ENCODE assay signal across 1 cellular context in the genomic region with DNA sequence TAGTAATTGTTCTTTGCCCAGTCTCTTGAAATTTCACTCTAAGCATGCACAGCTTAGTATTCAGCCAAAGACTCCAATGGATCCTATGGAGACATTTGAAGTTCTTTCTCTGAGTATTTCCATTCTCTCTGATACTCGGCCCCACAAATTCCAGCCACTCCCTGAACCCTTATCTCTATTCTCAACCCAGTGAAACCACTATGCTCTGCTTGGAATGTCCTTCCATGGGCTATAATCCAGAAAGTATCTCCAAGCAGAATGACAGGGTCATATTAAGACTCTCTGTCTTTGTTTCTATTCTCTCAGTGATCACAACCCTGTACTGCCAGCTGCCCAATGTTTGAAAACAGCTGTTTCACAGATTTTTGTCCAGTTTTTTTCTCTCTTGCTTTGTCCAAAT.
TF ChIP-seq lines count a peak whose summit lies in the region.

No MANE protein-coding gene starts in this region.

TF ChIP-seq in GM23338, 12 proteins besides CTCF, POLR2A, EP300 and RAD21:
- TF ChIP-seq, protein P1, sequence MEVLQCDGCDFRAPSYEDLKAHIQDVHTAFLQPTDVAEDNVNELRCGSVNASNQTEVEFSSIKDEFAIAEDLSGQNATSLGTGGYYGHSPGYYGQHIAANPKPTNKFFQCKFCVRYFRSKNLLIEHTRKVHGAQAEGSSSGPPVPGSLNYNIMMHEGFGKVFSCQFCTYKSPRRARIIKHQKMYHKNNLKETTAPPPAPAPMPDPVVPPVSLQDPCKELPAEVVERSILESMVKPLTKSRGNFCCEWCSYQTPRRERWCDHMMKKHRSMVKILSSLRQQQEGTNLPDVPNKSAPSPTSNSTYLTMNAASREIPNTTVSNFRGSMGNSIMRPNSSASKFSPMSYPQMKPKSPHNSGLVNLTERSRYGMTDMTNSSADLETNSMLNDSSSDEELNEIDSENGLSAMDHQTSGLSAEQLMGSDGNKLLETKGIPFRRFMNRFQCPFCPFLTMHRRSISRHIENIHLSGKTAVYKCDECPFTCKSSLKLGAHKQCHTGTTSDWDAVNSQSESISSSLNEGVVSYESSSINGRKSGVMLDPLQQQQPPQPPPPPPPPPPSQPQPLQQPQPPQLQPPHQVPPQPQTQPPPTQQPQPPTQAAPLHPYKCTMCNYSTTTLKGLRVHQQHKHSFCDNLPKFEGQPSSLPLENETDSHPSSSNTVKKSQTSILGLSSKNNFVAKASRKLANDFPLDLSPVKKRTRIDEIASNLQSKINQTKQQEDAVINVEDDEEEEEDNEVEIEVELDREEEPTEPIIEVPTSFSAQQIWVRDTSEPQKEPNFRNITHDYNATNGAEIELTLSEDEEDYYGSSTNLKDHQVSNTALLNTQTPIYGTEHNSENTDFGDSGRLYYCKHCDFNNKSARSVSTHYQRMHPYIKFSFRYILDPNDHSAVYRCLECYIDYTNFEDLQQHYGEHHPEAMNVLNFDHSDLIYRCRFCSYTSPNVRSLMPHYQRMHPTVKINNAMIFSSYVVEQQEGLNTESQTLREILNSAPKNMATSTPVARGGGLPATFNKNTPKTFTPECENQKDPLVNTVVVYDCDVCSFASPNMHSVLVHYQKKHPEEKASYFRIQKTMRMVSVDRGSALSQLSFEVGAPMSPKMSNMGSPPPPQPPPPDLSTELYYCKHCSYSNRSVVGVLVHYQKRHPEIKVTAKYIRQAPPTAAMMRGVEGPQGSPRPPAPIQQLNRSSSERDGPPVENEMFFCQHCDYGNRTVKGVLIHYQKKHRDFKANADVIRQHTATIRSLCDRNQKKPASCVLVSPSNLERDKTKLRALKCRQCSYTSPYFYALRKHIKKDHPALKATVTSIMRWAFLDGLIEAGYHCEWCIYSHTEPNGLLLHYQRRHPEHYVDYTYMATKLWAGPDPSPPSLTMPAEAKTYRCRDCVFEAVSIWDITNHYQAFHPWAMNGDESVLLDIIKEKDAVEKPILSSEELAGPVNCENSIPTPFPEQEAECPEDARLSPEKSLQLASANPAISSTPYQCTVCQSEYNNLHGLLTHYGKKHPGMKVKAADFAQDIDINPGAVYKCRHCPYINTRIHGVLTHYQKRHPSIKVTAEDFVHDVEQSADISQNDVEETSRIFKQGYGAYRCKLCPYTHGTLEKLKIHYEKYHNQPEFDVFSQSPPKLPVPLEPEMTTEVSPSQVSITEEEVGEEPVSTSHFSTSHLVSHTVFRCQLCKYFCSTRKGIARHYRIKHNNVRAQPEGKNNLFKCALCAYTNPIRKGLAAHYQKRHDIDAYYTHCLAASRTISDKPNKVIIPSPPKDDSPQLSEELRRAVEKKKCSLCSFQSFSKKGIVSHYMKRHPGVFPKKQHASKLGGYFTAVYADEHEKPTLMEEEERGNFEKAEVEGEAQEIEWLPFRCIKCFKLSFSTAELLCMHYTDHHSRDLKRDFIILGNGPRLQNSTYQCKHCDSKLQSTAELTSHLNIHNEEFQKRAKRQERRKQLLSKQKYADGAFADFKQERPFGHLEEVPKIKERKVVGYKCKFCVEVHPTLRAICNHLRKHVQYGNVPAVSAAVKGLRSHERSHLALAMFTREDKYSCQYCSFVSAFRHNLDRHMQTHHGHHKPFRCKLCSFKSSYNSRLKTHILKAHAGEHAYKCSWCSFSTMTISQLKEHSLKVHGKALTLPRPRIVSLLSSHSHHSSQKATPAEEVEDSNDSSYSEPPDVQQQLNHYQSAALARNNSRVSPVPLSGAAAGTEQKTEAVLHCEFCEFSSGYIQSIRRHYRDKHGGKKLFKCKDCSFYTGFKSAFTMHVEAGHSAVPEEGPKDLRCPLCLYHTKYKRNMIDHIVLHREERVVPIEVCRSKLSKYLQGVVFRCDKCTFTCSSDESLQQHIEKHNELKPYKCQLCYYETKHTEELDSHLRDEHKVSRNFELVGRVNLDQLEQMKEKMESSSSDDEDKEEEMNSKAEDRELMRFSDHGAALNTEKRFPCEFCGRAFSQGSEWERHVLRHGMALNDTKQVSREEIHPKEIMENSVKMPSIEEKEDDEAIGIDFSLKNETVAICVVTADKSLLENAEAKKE (CRISPR knock-in tag; IDR thresholded peaks at IDR 0.05): no peak
- TF ChIP-seq, protein P2, sequence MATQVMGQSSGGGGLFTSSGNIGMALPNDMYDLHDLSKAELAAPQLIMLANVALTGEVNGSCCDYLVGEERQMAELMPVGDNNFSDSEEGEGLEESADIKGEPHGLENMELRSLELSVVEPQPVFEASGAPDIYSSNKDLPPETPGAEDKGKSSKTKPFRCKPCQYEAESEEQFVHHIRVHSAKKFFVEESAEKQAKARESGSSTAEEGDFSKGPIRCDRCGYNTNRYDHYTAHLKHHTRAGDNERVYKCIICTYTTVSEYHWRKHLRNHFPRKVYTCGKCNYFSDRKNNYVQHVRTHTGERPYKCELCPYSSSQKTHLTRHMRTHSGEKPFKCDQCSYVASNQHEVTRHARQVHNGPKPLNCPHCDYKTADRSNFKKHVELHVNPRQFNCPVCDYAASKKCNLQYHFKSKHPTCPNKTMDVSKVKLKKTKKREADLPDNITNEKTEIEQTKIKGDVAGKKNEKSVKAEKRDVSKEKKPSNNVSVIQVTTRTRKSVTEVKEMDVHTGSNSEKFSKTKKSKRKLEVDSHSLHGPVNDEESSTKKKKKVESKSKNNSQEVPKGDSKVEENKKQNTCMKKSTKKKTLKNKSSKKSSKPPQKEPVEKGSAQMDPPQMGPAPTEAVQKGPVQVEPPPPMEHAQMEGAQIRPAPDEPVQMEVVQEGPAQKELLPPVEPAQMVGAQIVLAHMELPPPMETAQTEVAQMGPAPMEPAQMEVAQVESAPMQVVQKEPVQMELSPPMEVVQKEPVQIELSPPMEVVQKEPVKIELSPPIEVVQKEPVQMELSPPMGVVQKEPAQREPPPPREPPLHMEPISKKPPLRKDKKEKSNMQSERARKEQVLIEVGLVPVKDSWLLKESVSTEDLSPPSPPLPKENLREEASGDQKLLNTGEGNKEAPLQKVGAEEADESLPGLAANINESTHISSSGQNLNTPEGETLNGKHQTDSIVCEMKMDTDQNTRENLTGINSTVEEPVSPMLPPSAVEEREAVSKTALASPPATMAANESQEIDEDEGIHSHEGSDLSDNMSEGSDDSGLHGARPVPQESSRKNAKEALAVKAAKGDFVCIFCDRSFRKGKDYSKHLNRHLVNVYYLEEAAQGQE (IDR thresholded peaks at IDR 0.05; ENCODE audit: unreplicated experiment): no peak
- TF ChIP-seq JUNB (IDR thresholded peaks at IDR 0.05; ENCODE audit: unreplicated experiment): no peak
- TF ChIP-seq EZH2 (IDR thresholded peaks at IDR 0.05; ENCODE audit: low read depth, unreplicated experiment): no peak
- no peak for TF ChIP-seq CREB1 (CRISPR knock-in tag; IDR thresholded peaks at IDR 0.05; ENCODE audit: low read depth)
- no peak for TF ChIP-seq STAT1 (IDR thresholded peaks at IDR 0.05; ENCODE audit: unreplicated experiment)
- TF ChIP-seq, protein P3, sequence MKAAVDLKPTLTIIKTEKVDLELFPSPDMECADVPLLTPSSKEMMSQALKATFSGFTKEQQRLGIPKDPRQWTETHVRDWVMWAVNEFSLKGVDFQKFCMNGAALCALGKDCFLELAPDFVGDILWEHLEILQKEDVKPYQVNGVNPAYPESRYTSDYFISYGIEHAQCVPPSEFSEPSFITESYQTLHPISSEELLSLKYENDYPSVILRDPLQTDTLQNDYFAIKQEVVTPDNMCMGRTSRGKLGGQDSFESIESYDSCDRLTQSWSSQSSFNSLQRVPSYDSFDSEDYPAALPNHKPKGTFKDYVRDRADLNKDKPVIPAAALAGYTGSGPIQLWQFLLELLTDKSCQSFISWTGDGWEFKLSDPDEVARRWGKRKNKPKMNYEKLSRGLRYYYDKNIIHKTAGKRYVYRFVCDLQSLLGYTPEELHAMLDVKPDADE (IDR thresholded peaks at IDR 0.05): no peak
- no peak for TF ChIP-seq NANOG (IDR thresholded peaks at IDR 0.05; ENCODE audit: borderline replicate concordance)
- TF ChIP-seq EZH2phosphoT487 (IDR thresholded peaks at IDR 0.05; ENCODE audit: unreplicated experiment): no peak
- no peak for TF ChIP-seq ZNF114 (CRISPR knock-in tag; IDR thresholded peaks at IDR 0.05)
- TF ChIP-seq ZNF331 (CRISPR knock-in tag; IDR thresholded peaks at IDR 0.05; ENCODE audit: low read depth): no peak
- no peak for TF ChIP-seq POLR2AphosphoS5 (IDR thresholded peaks at IDR 0.05; ENCODE audit: low read depth)
